8 cellular contexts compared by ENCODE assay signal in genomic region chr20:17568045-17568788, GRCh38. TPM values are rescaled to one million over a fixed set of nuclear protein-coding genes. Genes with fewer than 3 reads are reported as not detected.
A peak's percentile ranks its signal among the peaks of the same experiment; 100 is the strongest.
DNase-seq lines count a peak whose midpoint lies in the region; ATAC-seq, FAIRE-seq and TF ChIP-seq lines count a peak whose summit lies in the region.

No MANE protein-coding gene starts in this region.

- no peaks in the 10 kb centered on the region for H3K36me3 Mint-ChIP-seq in activated CD4-positive, alpha-beta T cell treated with anti-CD3 and anti-CD28 coated beads, Interleukin-2, amount 10 ng/mL, durations not matched to agents 7 days and 5 days (ENCODE audit: low read depth)
- H3K36me3 Mint-ChIP-seq in astrocyte (ENCODE audit: low read depth, unreplicated experiment) = peaks cover 2% of the 10 kb centered on the region

- no peak for DNase-seq in activated CD4-positive, alpha-beta T cell treated with anti-CD3 and anti-CD28 coated beads, Interleukin-2, amount 10 ng/mL, durations not matched to agents 7 days and 5 days
- DNase-seq in activated CD4-positive, alpha-beta T cell treated with anti-CD3 and anti-CD28 coated beads, Interleukin-2, amount 50 U/mL, for 4 hours = no peak
- DNase-seq in astrocyte (ENCODE audit: low read depth) (no peak), left lung (no peak), thyroid gland (no peak)

- H3K4me2 ChIP-seq in astrocyte (ENCODE audit: low read length) = peak overlapping the region; percentile 92

- POLR2A ChIA-PET in activated CD4-positive, alpha-beta T cell treated with anti-CD3 and anti-CD28 coated beads, Interleukin-2, amount 10 ng/mL, durations not matched to agents 7 days and 5 days (lab: Charles Lee) = no interaction called here

- peaks cover 5% of the 10 kb centered on the region for H3K36me3 ChIP-seq in astrocyte (ENCODE audit: insufficient read depth, low read length)
- no peaks in the 10 kb centered on the region for H3K36me3 ChIP-seq in left lung
- H3K36me3 ChIP-seq in thyroid gland = no peaks in the 10 kb centered on the region

- no peak overlapping the region for H2AFZ ChIP-seq in astrocyte (ENCODE audit: low read depth, low read length)

- WGBS in thyroid gland, 2 donors = 77 to 78% methylated on average over 6 of the region's 6 CpGs

- H3K4me1 ChIP-seq in astrocyte (ENCODE audit: insufficient read depth, low read length) = peaks cover 25% of the 10 kb centered on the region
- peaks cover 13 to 34% of the 10 kb centered on the region in 2 donors for H3K4me1 ChIP-seq in left lung
- peaks cover 21 to 29% of the 10 kb centered on the region in 2 donors for H3K4me1 ChIP-seq in thyroid gland

- CTCF ChIA-PET in activated CD4-positive, alpha-beta T cell treated with anti-CD3 and anti-CD28 coated beads, Interleukin-2, amount 10 ng/mL, durations not matched to agents 7 days and 5 days (lab: Charles Lee) = no interaction called here

- no peak overlapping the region for H3K27ac Mint-ChIP-seq in activated CD4-positive, alpha-beta T cell treated with anti-CD3 and anti-CD28 coated beads, Interleukin-2, amount 10 ng/mL, durations not matched to agents 7 days and 5 days
- peak overlapping the region; percentile 94 for H3K27ac Mint-ChIP-seq in astrocyte (ENCODE audit: unreplicated experiment)

- intact Hi-C loops in left lung (cut with DNase I) (no loop called here), thyroid gland (cut with DNase I) (no loop called here)

- peaks cover 3% of the 10 kb centered on the region for H3K9me3 Mint-ChIP-seq in activated CD4-positive, alpha-beta T cell treated with anti-CD3 and anti-CD28 coated beads, Interleukin-2, amount 10 ng/mL, durations not matched to agents 7 days and 5 days
- no peaks in the 10 kb centered on the region for H3K9me3 Mint-ChIP-seq in astrocyte (ENCODE audit: unreplicated experiment)

- no peaks in the 10 kb centered on the region for H3K9me3 ChIP-seq in astrocyte (ENCODE audit: insufficient read depth, low read depth, low read length)
- no peaks in the 10 kb centered on the region for H3K9me3 ChIP-seq in left lung
- H3K9me3 ChIP-seq in thyroid gland = no peaks in the 10 kb centered on the region

- H4K20me1 ChIP-seq in astrocyte (ENCODE audit: insufficient read depth, low read length) = peaks cover 30% of the 10 kb centered on the region

- H3K79me2 ChIP-seq in astrocyte (ENCODE audit: insufficient read depth, low read length) = peaks cover 34% of the 10 kb centered on the region

- H3K9ac ChIP-seq in astrocyte (ENCODE audit: low read length) = peak overlapping the region; percentile 96

- H3K27me3 ChIP-seq in astrocyte (ENCODE audit: insufficient read depth, low read length) = no peaks in the 10 kb centered on the region
- peaks cover 0 to 9% of the 10 kb centered on the region in 2 donors for H3K27me3 ChIP-seq in left lung
- no peaks in the 10 kb centered on the region for H3K27me3 ChIP-seq in thyroid gland

- TF ChIP-seq POLR2A in thyroid gland (IDR thresholded peaks at IDR 0.05) = no peak

- peaks cover 23% of the 10 kb centered on the region for H3K27me3 Mint-ChIP-seq in activated CD4-positive, alpha-beta T cell treated with anti-CD3 and anti-CD28 coated beads, Interleukin-2, amount 10 ng/mL, durations not matched to agents 7 days and 5 days
- no peaks in the 10 kb centered on the region for H3K27me3 Mint-ChIP-seq in astrocyte (ENCODE audit: low read depth, unreplicated experiment)

- H3K4me3 ChIP-seq in astrocyte (ENCODE audit: insufficient read depth, low read depth, low read length) = peak overlapping the region; percentile 49
- H3K4me3 ChIP-seq in left lung = peak overlapping the region; percentile 79 to 88
- peak overlapping the region in 2 of 3 donors; percentile 22 to 100 for H3K4me3 ChIP-seq in thyroid gland (replicated peaks in 1 of 3)

- H3K27ac ChIP-seq in astrocyte (ENCODE audit: low read depth, low read length) (peak overlapping the region; percentile 93), left lung (peak overlapping the region; percentile 92 to 99), thyroid gland (peak overlapping the region; percentile 98 to 100 (median 100))

- TF ChIP-seq CTCF in astrocyte (IDR thresholded peaks at IDR 0.05; ENCODE audit: insufficient read depth, low read depth, low read length) (no peak), left lung (IDR thresholded peaks at IDR 0.05) (no peak), thyroid gland (IDR thresholded peaks at IDR 0.05) (no peak)

- no peak for FAIRE-seq in astrocyte (lab: Jason Lieb, UNC)

- H3K4me1 Mint-ChIP-seq in activated CD4-positive, alpha-beta T cell treated with anti-CD3 and anti-CD28 coated beads, Interleukin-2, amount 10 ng/mL, durations not matched to agents 7 days and 5 days = peaks cover 25% of the 10 kb centered on the region
- peaks cover 26% of the 10 kb centered on the region for H3K4me1 Mint-ChIP-seq in astrocyte (ENCODE audit: low read depth, unreplicated experiment)

- ATAC-seq in left lung = no peak
- ATAC-seq in GM18868 (IDR thresholded peaks at IDR 0.05; ENCODE audit: unreplicated experiment) = no peak
- ATAC-seq in HG02981 (IDR thresholded peaks at IDR 0.05; ENCODE audit: unreplicated experiment) = no peak
- ATAC-seq in GM21360 (IDR thresholded peaks at IDR 0.05; ENCODE audit: unreplicated experiment) = no peak

- peak overlapping the region; percentile 53 for H3K4me3 Mint-ChIP-seq in activated CD4-positive, alpha-beta T cell treated with anti-CD3 and anti-CD28 coated beads, Interleukin-2, amount 10 ng/mL, durations not matched to agents 7 days and 5 days
- H3K4me3 Mint-ChIP-seq in astrocyte (ENCODE audit: unreplicated experiment) = peak overlapping the region; percentile 83

RNA-seq across cellular contexts. Expression of gene DSTN, which starts 1.7 kb away (rescaled TPM):
- 10 to 100 TPM; 77.4 to 83.3 TPM for total RNA-seq in activated CD4-positive, alpha-beta T cell treated with anti-CD3 and anti-CD28 coated beads, Interleukin-2, amount 10 ng/mL, durations not matched to agents 7 days and 5 days
- 542 and 552 TPM in 2 replicates for total RNA-seq in astrocyte
- 100 to 1,000 TPM; 504 to 551 TPM for total RNA-seq in left lung
- total RNA-seq in thyroid gland = 100 to 1,000 TPM; 504 to 681 (median 560) TPM

RNA-seq across cellular contexts. Expression of gene BFSP1, which starts 37.0 kb away (rescaled TPM):
- total RNA-seq in activated CD4-positive, alpha-beta T cell treated with anti-CD3 and anti-CD28 coated beads, Interleukin-2, amount 10 ng/mL, durations not matched to agents 7 days and 5 days = 1 to 10 TPM; 2.0 to 2.2 TPM
- total RNA-seq in astrocyte (3.7 and 4.2 TPM in 2 replicates), left lung (1 to 10 TPM; 1.9 TPM), thyroid gland (1 to 10 TPM; 2.7 to 8.7 (median 4.2) TPM)
